ENCODE assay signal across 9 cellular contexts in the genomic region with DNA sequence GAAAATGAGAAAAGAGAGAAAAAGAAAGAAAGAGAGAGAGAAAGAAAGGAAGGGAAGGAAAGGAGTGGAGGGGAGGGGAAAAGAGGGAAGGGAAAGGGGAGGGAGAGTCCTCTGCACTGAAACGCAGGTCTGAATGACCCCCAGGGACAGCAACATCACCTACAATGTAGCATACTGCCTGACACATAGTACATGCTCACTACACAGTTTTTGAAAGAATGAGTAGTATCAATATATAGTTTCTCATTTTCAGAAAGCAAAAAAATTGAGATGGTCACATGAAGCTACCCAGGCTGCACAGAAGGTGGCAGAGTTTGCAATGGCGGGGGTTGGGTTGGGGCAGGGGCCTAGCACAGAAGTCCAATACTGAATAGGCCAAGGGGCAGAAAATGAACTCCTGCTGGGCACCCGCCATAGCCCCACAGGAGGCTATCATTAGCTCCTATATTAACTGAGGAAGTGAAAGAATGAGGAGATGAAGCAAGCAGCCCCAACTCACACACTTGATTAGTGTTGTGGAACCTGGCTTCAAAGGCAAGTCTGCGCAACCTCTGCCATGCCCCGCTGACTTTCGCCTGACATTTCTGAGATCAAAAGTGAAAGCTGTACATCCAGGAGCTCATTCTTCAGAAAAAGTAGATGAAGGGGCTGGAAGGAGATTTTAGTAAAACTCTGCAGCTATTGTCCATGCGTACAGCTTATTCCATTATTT.
DNase-seq lines count a peak whose midpoint lies in the region; ATAC-seq, FAIRE-seq and TF ChIP-seq lines count a peak whose summit lies in the region.
"Had no signal": no experiment of that assay in that cellular context is flagged by ENCODE, and none has a peak within 500 bp of the region (broad histone marks: within the 10 kb centered on the region; RNA-seq: fewer than 3 reads in every experiment).

No MANE protein-coding gene starts in this region.

- no peaks in the 10 kb centered on the region for H3K9me3 ChIP-seq in GM12878 (replicated peaks; ENCODE audit: control insufficient read depth, insufficient read depth, low read length)
- no peaks in the 10 kb centered on the region for H3K9me3 ChIP-seq in CD4-positive, alpha-beta T cell (ENCODE audit: control insufficient read depth, low read length)

- no peak overlapping the region for H3K4me3 Mint-ChIP-seq in CD4-positive, alpha-beta T cell
- H3K4me3 Mint-ChIP-seq in activated T-helper 17 cell treated with anti-CD3 and anti-CD28 coated beads, Interleukin-2, amount 50 U/mL, for 72 hours, result no peak overlapping the region
- no peak overlapping the region for H3K4me3 Mint-ChIP-seq in MCF 10A (ENCODE audit: unreplicated experiment)

- H3K36me3 ChIP-seq in GM12878 (ENCODE audit: control insufficient read depth in 2 of 2, insufficient read depth in 2 of 2, low read length in 1 of 2), result peaks cover 0 to 3% of the 10 kb centered on the region in 2 experiments; a peak in 1 of 4 replicates

- POLR2A ChIA-PET in GM12878 (lab: Charles Lee), result interaction anchor here (0.9 to 1.7 kb wide), 8 partner anchors 12 to 623 kb away, joined by 3 to 9 read pairs (median 3); no protein-coding TSS in a partner anchor
- POLR2A ChIA-PET in CD4-positive, alpha-beta T cell (lab: Charles Lee), result no interaction called here
- POLR2A ChIA-PET in MCF 10A (lab: Yijun Ruan, JAX), result interaction anchor here (1.2 kb wide), 1 partner anchor 139 kb away, joined by 3 read pairs; no protein-coding TSS in a partner anchor

- SMC1A ChIA-PET in GM12878 (lab: Charles Lee; ENCODE audit: uncharacterized antibody, unreplicated experiment), result interaction anchor here (0.7 to 7.5 kb wide), 30 partner anchors 11 to 1849 kb away, joined by 3 to 156 read pairs (median 6); no protein-coding TSS in a partner anchor

- H3K4me3 ChIP-seq in GM12864 (ENCODE audit: low read depth, low read length), result no peak overlapping the region; the same call in 1 of the 2 replicates
- H3K4me3 ChIP-seq in GM12878, result peak overlapping the region; percentile 45; the same call in 1 of the 2 replicates

- in situ Hi-C loops in GM12878 (cut with MboI), result no loop called here

- under 1% methylated on average over 7 of the region's 7 CpGs for WGBS in GM12878 (ENCODE audit: insufficient coverage, insufficient replicate concordance, low lambda C conversion rate, missing lambda C conversion rate)

- RAD21 ChIA-PET in GM12878 (lab: Charles Lee; ENCODE audit: unreplicated experiment), result interaction anchor here (0.6 to 6.4 kb wide), 39 partner anchors 9 to 624 kb away, joined by 3 to 167 read pairs (median 5); a partner anchor contains a TSS

- H3K36me3 Mint-ChIP-seq in CD4-positive, alpha-beta T cell (ENCODE audit: low read depth), result no peaks in the 10 kb centered on the region
- no peaks in the 10 kb centered on the region for H3K36me3 Mint-ChIP-seq in activated T-helper 17 cell treated with anti-CD3 and anti-CD28 coated beads, Interleukin-2, amount 50 U/mL, for 72 hours (ENCODE audit: low read depth)
- no peaks in the 10 kb centered on the region for H3K36me3 Mint-ChIP-seq in MCF 10A (ENCODE audit: insufficient read depth, unreplicated experiment)

- CTCF ChIA-PET in GM12878 (lab: Yijun Ruan, JAX), result interaction anchor here (0.6 to 9.9 kb wide), 28 partner anchors 9 to 1722 kb away, joined by 3 to 157 read pairs (median 6); no protein-coding TSS in a partner anchor
- CTCF ChIA-PET in CD4-positive, alpha-beta T cell (lab: Charles Lee), result no interaction called here
- CTCF ChIA-PET in MCF 10A (lab: Yijun Ruan, JAX), result interaction anchor here (0.5 to 6.5 kb wide), 16 partner anchors 9 to 1850 kb away, joined by 3 to 109 read pairs (median 4); no protein-coding TSS in a partner anchor

- TF ChIP-seq RAD21 in GM12878 (IDR thresholded peaks at IDR 0.05; ENCODE audit: insufficient read depth, low read depth, low read length), result no peak

- TF ChIP-seq CTCF in GM12864 (IDR thresholded peaks at IDR 0.05; ENCODE audit: low read depth, low read length, missing control alignments) (no peak), GM12878 (IDR thresholded peaks at IDR 0.05 in 2 of 3, conservative IDR thresholded peaks at IDR 0.05 in 1 of 3; ENCODE audit: control insufficient read depth in 2 of 3, extremely low read depth in 1 of 3, insufficient read depth in 1 of 3, low read depth in 3 of 3, low read length in 3 of 3) (peak; percentile 11 to 13 (median 12); a peak in 1 of 6 replicates), MCF 10A (IDR thresholded peaks at IDR 0.05; ENCODE audit: unreplicated experiment) (no peak)
- TF ChIP-seq CTCF in CD4-positive, alpha-beta T cell (IDR thresholded peaks at IDR 0.05), result no peak

- peak; percentile 81 for FAIRE-seq in GM12878 (lab: Jason Lieb, UNC)

- peaks cover 50% of the 10 kb centered on the region for H3K4me1 ChIP-seq in GM12878 (ENCODE audit: control insufficient read depth, insufficient read depth, low read length)

- ATAC-seq in GM19467 (IDR thresholded peaks at IDR 0.05; ENCODE audit: unreplicated experiment) (peak; percentile 79), HG03196 (IDR thresholded peaks at IDR 0.05; ENCODE audit: unreplicated experiment) (peak; percentile 89), GM12878 (peak; percentile 98)
- no peak for ATAC-seq in CD4-positive, alpha-beta T cell (ENCODE audit: poor library complexity)
- ATAC-seq in activated T-helper 17 cell treated with anti-CD3 and anti-CD28 coated beads, Interleukin-2, amount 50 U/mL, for 72 hours (replicated peaks), result no peak

- H3K27ac ChIP-seq in GM12878 (ENCODE audit: control insufficient read depth, insufficient read depth), result peak overlapping the region; percentile 86
- no peak overlapping the region for H3K27ac ChIP-seq in CD4-positive, alpha-beta T cell (ENCODE audit: low read depth, low read length)

- peaks cover 4% of the 10 kb centered on the region for H3K27me3 Mint-ChIP-seq in CD4-positive, alpha-beta T cell
- no peaks in the 10 kb centered on the region for H3K27me3 Mint-ChIP-seq in activated T-helper 17 cell treated with anti-CD3 and anti-CD28 coated beads, Interleukin-2, amount 50 U/mL, for 72 hours
- no peaks in the 10 kb centered on the region for H3K27me3 Mint-ChIP-seq in MCF 10A (ENCODE audit: insufficient read depth, unreplicated experiment)

- H2AFZ ChIP-seq in GM12878 (ENCODE audit: control insufficient read depth, low read depth, low read length), result no peak overlapping the region; the same call in 1 of the 2 replicates

- peak; percentile 86 for DNase-seq in GM12864 (ENCODE audit: low read depth)
- DNase-seq in GM12878 (ENCODE audit: low read depth, low spot score), result peak; percentile 95
- DNase-seq in activated CD8-positive, alpha-beta memory T cell treated with anti-CD3 and anti-CD28 coated beads, Interleukin-2, amount 50 U/mL, for 48 hours, result no peak
- DNase-seq in CD4-positive, alpha-beta T cell, result no peak
- DNase-seq in MCF 10A (ENCODE audit: unreplicated experiment), result no peak
- DNase-seq: NCI-H510A had no signal

- H3K27me3 ChIP-seq in GM12878 (replicated peaks in 1 of 2; ENCODE audit: control insufficient read depth in 2 of 2, insufficient read depth in 2 of 2, low read length in 1 of 2), result no peaks in the 10 kb centered on the region
- H3K27me3 ChIP-seq in CD4-positive, alpha-beta T cell (ENCODE audit: control insufficient read depth, insufficient read depth, low read length), result no peaks in the 10 kb centered on the region

- peak overlapping the region; percentile 43 for H3K9ac ChIP-seq in GM12878 (ENCODE audit: control insufficient read depth, insufficient read depth, low read length)

- TF ChIP-seq POLR2A in GM12878 (IDR thresholded peaks at IDR 0.05; ENCODE audit: low read depth, low read length), result 0 out of 2 replicates have a peak, but pooled peaks have one; percentile 6

- no peak overlapping the region for H3K27ac Mint-ChIP-seq in CD4-positive, alpha-beta T cell
- no peak overlapping the region for H3K27ac Mint-ChIP-seq in activated T-helper 17 cell treated with anti-CD3 and anti-CD28 coated beads, Interleukin-2, amount 50 U/mL, for 72 hours
- no peak overlapping the region for H3K27ac Mint-ChIP-seq in MCF 10A (ENCODE audit: low read depth, unreplicated experiment)

- no peaks in the 10 kb centered on the region for H4K20me1 ChIP-seq in GM12878 (ENCODE audit: control insufficient read depth, insufficient read depth)

- intact Hi-C loops in GM12878 (cut with micrococcal nuclease; ENCODE audit: unreplicated experiment) (loop anchor here (1.0 to 2.0 kb wide), 3 partner anchors 27 to 269 kb away; no protein-coding TSS in a partner anchor), MCF 10A (cut with micrococcal nuclease) (no loop called here)
- intact Hi-C loops in CD4-positive, alpha-beta T cell (cut with DNase I, micrococcal nuclease), result no loop called here

- H3K4me1 Mint-ChIP-seq in CD4-positive, alpha-beta T cell (ENCODE audit: low read depth), result no peaks in the 10 kb centered on the region
- no peaks in the 10 kb centered on the region for H3K4me1 Mint-ChIP-seq in activated T-helper 17 cell treated with anti-CD3 and anti-CD28 coated beads, Interleukin-2, amount 50 U/mL, for 72 hours
- H3K4me1 Mint-ChIP-seq in MCF 10A (ENCODE audit: insufficient read depth, unreplicated experiment), result no peaks in the 10 kb centered on the region

- H3K79me2 ChIP-seq in GM12878 (ENCODE audit: control insufficient read depth, insufficient read depth, low read length), result no peaks in the 10 kb centered on the region

- TF ChIP-seq EP300 in GM12878 (IDR thresholded peaks at IDR 0.05; ENCODE audit: borderline replicate concordance in 1 of 2, control insufficient read depth in 1 of 2, low read depth in 2 of 2, low read length in 2 of 2), result peak; percentile 84 to 95

- H3K9me3 Mint-ChIP-seq in CD4-positive, alpha-beta T cell, result no peaks in the 10 kb centered on the region
- H3K9me3 Mint-ChIP-seq in activated T-helper 17 cell treated with anti-CD3 and anti-CD28 coated beads, Interleukin-2, amount 50 U/mL, for 72 hours, result no peaks in the 10 kb centered on the region
- no peaks in the 10 kb centered on the region for H3K9me3 Mint-ChIP-seq in MCF 10A (ENCODE audit: unreplicated experiment)

- BruUV-seq in GM12878 (replicated peaks; lab: Mats Ljungman, UMichigan), result no TSS peak
- BruUV-seq in MCF 10A (replicated peaks; lab: Mats Ljungman, UMichigan), result no TSS peak

- H3K4me2 ChIP-seq in GM12878 (ENCODE audit: control insufficient read depth, insufficient read depth), result peak overlapping the region; percentile 72

TF ChIP-seq in GM12878, 131 proteins besides CTCF, POLR2A, EP300 and RAD21 (continues in another document):
- TF ChIP-seq MYB (IDR thresholded peaks at IDR 0.05; ENCODE audit: borderline replicate concordance, low read depth, low read length) (no peak), JUNB (IDR thresholded peaks at IDR 0.05) (peak; percentile 59), BHLHE40 (IDR thresholded peaks at IDR 0.05; ENCODE audit: borderline replicate concordance in 1 of 2, low read depth in 2 of 2, low read length in 1 of 2) (peak; percentile 69 to 72; a peak in 3 of 4 replicates), RB1 (IDR thresholded peaks at IDR 0.05; ENCODE audit: borderline replicate concordance) (no peak)

Comparison
In these comparisons a context has a peak if more than half of its experiments do, and no peak if none do; other contexts are left out.
1. DNase-seq: peak in GM12864 (single experiment) and GM12878 (single experiment); none in activated CD8-positive, alpha-beta memory T cell treated with anti-CD3 and anti-CD28 coated beads, Interleukin-2, amount 50 U/mL, for 48 hours (single experiment), CD4-positive, alpha-beta T cell (0 of 10) and MCF 10A (single experiment).
2. CTCF ChIP-seq: peak in GM12878 (3 of 3); none in GM12864 (single experiment), CD4-positive, alpha-beta T cell (single experiment) and MCF 10A (single experiment).
3. ATAC-seq: peak in GM19467 (single experiment), HG03196 (single experiment) and GM12878 (single experiment); none in CD4-positive, alpha-beta T cell (single experiment) and activated T-helper 17 cell treated with anti-CD3 and anti-CD28 coated beads, Interleukin-2, amount 50 U/mL, for 72 hours (single experiment).